Comparison of ENCODE assay signal across 12 cellular contexts in the genomic region with DNA sequence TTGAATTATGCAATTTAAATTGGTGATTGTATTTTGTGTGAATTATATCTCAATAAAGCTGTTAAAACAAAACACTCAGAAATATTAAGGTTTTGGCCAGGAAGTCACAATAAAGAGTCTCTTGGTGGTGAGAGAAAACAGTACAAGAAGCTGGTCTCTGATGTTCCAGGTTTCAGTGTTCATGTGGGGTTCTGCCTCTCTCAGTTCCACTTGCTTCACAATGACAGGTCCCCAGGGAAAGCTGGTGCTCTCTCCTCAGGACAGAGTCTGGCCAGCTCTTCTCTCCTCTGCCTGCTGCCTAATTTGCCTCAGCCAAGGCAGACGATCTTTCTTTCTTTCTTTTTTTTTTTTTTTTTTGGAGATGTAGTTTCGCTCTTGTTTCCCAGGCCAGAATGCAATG.
A peak's percentile ranks its signal among the peaks of the same experiment; 100 is the strongest.
DNase-seq lines count a peak whose midpoint lies in the region; ATAC-seq and TF ChIP-seq lines count a peak whose summit lies in the region.
"Had no signal": no experiment of that assay in that cellular context is flagged by ENCODE, and none has a peak within 500 bp of the region (broad histone marks: within the 10 kb centered on the region; RNA-seq: fewer than 3 reads in every experiment).

No MANE protein-coding gene starts in this region.

- no peak for TF ChIP-seq POLR2A in Peyer's patch (IDR thresholded peaks at IDR 0.05)

- H3K9me3 ChIP-seq in Peyer's patch, result no peaks in the 10 kb centered on the region
- H3K9me3 ChIP-seq: tibial artery had no signal

- ATAC-seq in GM19328 (IDR thresholded peaks at IDR 0.05; ENCODE audit: unreplicated experiment) (peak; percentile 76), HG02610 (IDR thresholded peaks at IDR 0.05; ENCODE audit: unreplicated experiment) (peak; percentile 98), HG03280 (IDR thresholded peaks at IDR 0.05; ENCODE audit: unreplicated experiment) (peak; percentile 83), HG03039 (IDR thresholded peaks at IDR 0.05; ENCODE audit: unreplicated experiment) (no peak)

- no peak for TF ChIP-seq CTCF in GM12865 (IDR thresholded peaks at IDR 0.05; ENCODE audit: insufficient read depth, low read depth, low read length, missing control alignments)
- no peak for TF ChIP-seq CTCF in Peyer's patch (IDR thresholded peaks at IDR 0.05)

- no peaks in the 10 kb centered on the region for H3K4me1 ChIP-seq in Peyer's patch
- H3K4me1 ChIP-seq: tibial artery had no signal

- no peak overlapping the region for H3K27ac ChIP-seq in Peyer's patch
- H3K27ac ChIP-seq: tibial artery had no signal

- H3K36me3 ChIP-seq in Peyer's patch, result no peaks in the 10 kb centered on the region
- H3K36me3 ChIP-seq: tibial artery had no signal

- DNase-seq in GM12865 (ENCODE audit: low read depth) (peak; percentile 84), NCI-H1092 treated with DMSO at 0.1 percent for 48 hours (lab: John Stamatoyannopoulos, UW) (no peak), Peyer's patch (no peak)
- DNase-seq in activated CD8-positive, alpha-beta memory T cell treated with anti-CD3 and anti-CD28 coated beads, Interleukin-2, amount 50 U/mL, for 4 hours, result no peak
- DNase-seq: cortex of kidney, OCI-M1, T-helper 2 cell, tibial artery had no signal

- H3K4me3 ChIP-seq in GM12865 (ENCODE audit: low read depth, low read length) (no peak overlapping the region), Peyer's patch (no peak overlapping the region)
- H3K4me3 ChIP-seq: tibial artery had no signal

- no peaks in the 10 kb centered on the region for H3K27me3 ChIP-seq in Peyer's patch
- H3K27me3 ChIP-seq: tibial artery had no signal
